Comparison of ENCODE assay signal across 9 cellular contexts in genomic region chr1:197915797-197916686, GRCh38. TPM values are rescaled to one million over a fixed set of nuclear protein-coding genes. Genes with fewer than 3 reads are reported as not detected.
A peak's percentile ranks its signal among the peaks of the same experiment; 100 is the strongest.
DNase-seq lines count a peak whose midpoint lies in the region; ATAC-seq and TF ChIP-seq lines count a peak whose summit lies in the region.
"Had no signal": no experiment of that assay in that cellular context is flagged by ENCODE, and none has a peak within 500 bp of the region (broad histone marks: within the 10 kb centered on the region; RNA-seq: fewer than 3 reads in every experiment).

No MANE protein-coding gene starts in this region.

- no peak overlapping the region for H3K27ac ChIP-seq in trophoblast cell (ENCODE audit: low read depth, low read length)
- H3K27ac ChIP-seq: epithelial cell of prostate had no signal

- peaks cover 83% of the 10 kb centered on the region for H3K4me1 Mint-ChIP-seq in activated B cell treated with CpG ODN at 0.5 μM for 24 hours

- no peak overlapping the region for H3K9ac ChIP-seq in trophoblast cell (ENCODE audit: low read length)

- no peak overlapping the region for H3K4me3 ChIP-seq in trophoblast cell (ENCODE audit: low read depth, low read length)

- peaks cover 95% of the 10 kb centered on the region for H3K27me3 ChIP-seq in trophoblast cell (ENCODE audit: insufficient read depth, low read length)

- no peak overlapping the region for H2BK120ac ChIP-seq in trophoblast cell (ENCODE audit: insufficient read depth, low read length, poor library complexity)

- H2BK5ac ChIP-seq in trophoblast cell (ENCODE audit: low read depth, low read length, poor library complexity), result no peak overlapping the region

- CTCF ChIA-PET in activated B cell treated with CpG ODN at 0.5 μM for 24 hours (lab: Charles Lee), result interaction anchor here (0.8 to 1.3 kb wide), 3 partner anchors 8 to 14 kb away, joined by 3 to 4 read pairs (median 3); partner anchors contain the start of gene C1orf53

- H3K9me3 Mint-ChIP-seq in activated B cell treated with CpG ODN at 0.5 μM for 24 hours, result no peaks in the 10 kb centered on the region

- no peak overlapping the region for H3K27ac Mint-ChIP-seq in activated B cell treated with CpG ODN at 0.5 μM for 24 hours

- H3K4ac ChIP-seq in trophoblast cell (ENCODE audit: low read depth, low read length), result no peak overlapping the region

- no peaks in the 10 kb centered on the region for H3K79me2 ChIP-seq in trophoblast cell (ENCODE audit: control insufficient read depth, insufficient read depth, low read length, poor library complexity)

- POLR2A ChIA-PET in activated B cell treated with CpG ODN at 0.5 μM for 24 hours (lab: Charles Lee), result interaction anchor here (0.6 to 2.2 kb wide), 4 partner anchors 12 to 140 kb away, joined by 3 to 8 read pairs (median 5); partner anchors contain the start of gene DENND1B

- no peak overlapping the region for H3K23ac ChIP-seq in trophoblast cell (ENCODE audit: low read length)

- WGBS in trophoblast cell (ENCODE audit: extremely low coverage, insufficient coverage, insufficient read length), result no CpG with 5 or more reads among the region's 49 CpGs

- H4K12ac ChIP-seq in trophoblast cell (ENCODE audit: low read depth, low read length), result no peak overlapping the region

- H3K79me1 ChIP-seq in trophoblast cell (ENCODE audit: low read length), result no peaks in the 10 kb centered on the region

- DNase-seq in activated T-cell treated with anti-CD3 and anti-CD28 coated beads, Interleukin-2, amount 50 U/mL, for 1 hour, result peak; percentile 45
- DNase-seq in activated T-cell treated with anti-CD3 and anti-CD28 coated beads for 4 hours (no peak), NCI-H2081 treated with DMSO at 0.1 percent for 48 hours (lab: John Stamatoyannopoulos, UW) (peak; percentile 35), activated B cell treated with CpG ODN at 0.5 μM for 24 hours (no peak), fibroblast of the conjunctiva (ENCODE audit: low read depth) (peak; percentile 13), trophoblast cell (peak; percentile 33 to 62), omental fat pad (ENCODE audit: low spot score) (no peak), NCI-H1048 (lab: John Stamatoyannopoulos, UW) (no peak)

- TF ChIP-seq CTCF in activated B cell treated with CpG ODN at 0.5 μM for 24 hours (IDR thresholded peaks at IDR 0.05) (no peak), omental fat pad (IDR thresholded peaks at IDR 0.05) (no peak)

- no peaks in the 10 kb centered on the region for H3K36me3 Mint-ChIP-seq in activated B cell treated with CpG ODN at 0.5 μM for 24 hours (ENCODE audit: low read depth)

- ATAC-seq in activated B cell treated with CpG ODN at 0.5 μM for 24 hours (ENCODE audit: low read depth), result peak; percentile 12
- no peak for ATAC-seq in omental fat pad (ENCODE audit: low FRiP score)

- peaks cover 2% of the 10 kb centered on the region for H3K9me3 ChIP-seq in trophoblast cell (ENCODE audit: insufficient read depth, low read depth, low read length)

- H4K91ac ChIP-seq in trophoblast cell (ENCODE audit: low read depth, low read length), result no peak overlapping the region

- no peak overlapping the region for H3K14ac ChIP-seq in trophoblast cell (ENCODE audit: low read length)

- intact Hi-C loops in activated B cell treated with CpG ODN at 0.5 μM for 24 hours (cut with micrococcal nuclease), result loop anchor here (5.0 to 10.0 kb wide), 4 partner anchors 139 to 771 kb away; partner anchors contain the start of genes ASPM and DENND1B

- H3K36me3 ChIP-seq in trophoblast cell (ENCODE audit: control insufficient read depth in 1 of 2, insufficient read depth in 2 of 2, low read length in 2 of 2), result no peaks in the 10 kb centered on the region

- peaks cover under 1 to 4% of the 10 kb centered on the region in 2 experiments for H3K4me1 ChIP-seq in trophoblast cell (ENCODE audit: control insufficient read depth in 1 of 2, insufficient read depth in 2 of 2, low read length in 2 of 2)

- no peak overlapping the region for H4K8ac ChIP-seq in trophoblast cell (ENCODE audit: low read depth, low read length)

- no peak overlapping the region for H3K18ac ChIP-seq in trophoblast cell (ENCODE audit: low read length)

- H2BK12ac ChIP-seq in trophoblast cell (ENCODE audit: low read length), result no peak overlapping the region

- H3K4me2 ChIP-seq in trophoblast cell (ENCODE audit: low read length), result peak overlapping the region; percentile 42

- peak overlapping the region; percentile 65 for H3K4me3 Mint-ChIP-seq in activated B cell treated with CpG ODN at 0.5 μM for 24 hours

- no peak overlapping the region for H2AK5ac ChIP-seq in trophoblast cell (ENCODE audit: low read length)

- H2AFZ ChIP-seq in trophoblast cell (ENCODE audit: insufficient read depth, low read length, poor library complexity), result peak overlapping the region; percentile 46

- peaks cover 84% of the 10 kb centered on the region for H3K27me3 Mint-ChIP-seq in activated B cell treated with CpG ODN at 0.5 μM for 24 hours

RNA-seq across cellular contexts. Expression of gene LHX9, which starts 1.1 kb away (rescaled TPM):
- total RNA-seq in activated B cell treated with CpG ODN at 0.5 μM for 24 hours, result not detected in 2 replicates
- polyA plus RNA-seq in trophoblast cell (2013), result 0.01 and 0.10 TPM in 2 replicates
- total RNA-seq in omental fat pad, result under 1 TPM in 1 of 4 donors, not detected in 3; 0.72 TPM

RNA-seq across cellular contexts. Expression of gene C1orf53, which starts 13.6 kb away (rescaled TPM):
- 0.81 and 1.2 TPM in 2 replicates for total RNA-seq in activated B cell treated with CpG ODN at 0.5 μM for 24 hours
- polyA plus RNA-seq in trophoblast cell (2013), result 1.1 and 1.4 TPM in 2 replicates
- 1 to 10 TPM in 3 of 4 donors, not detected in 1; 2.6 to 6.7 (median 2.9) TPM for total RNA-seq in omental fat pad

Comparison
In these comparisons a context has a peak if more than half of its experiments do, and no peak if none do; other contexts are left out.
1. DNase-seq: peak in activated T-cell treated with anti-CD3 and anti-CD28 coated beads, Interleukin-2, amount 50 U/mL, for 1 hour (single experiment), NCI-H2081 treated with DMSO at 0.1 percent for 48 hours (single experiment), fibroblast of the conjunctiva (single experiment) and trophoblast cell (2 of 2); none in activated T-cell treated with anti-CD3 and anti-CD28 coated beads for 4 hours (single experiment), activated B cell treated with CpG ODN at 0.5 μM for 24 hours (single experiment), omental fat pad (single experiment) and NCI-H1048 (single experiment).